12 cellular contexts compared by ENCODE assay signal in the genomic region with DNA sequence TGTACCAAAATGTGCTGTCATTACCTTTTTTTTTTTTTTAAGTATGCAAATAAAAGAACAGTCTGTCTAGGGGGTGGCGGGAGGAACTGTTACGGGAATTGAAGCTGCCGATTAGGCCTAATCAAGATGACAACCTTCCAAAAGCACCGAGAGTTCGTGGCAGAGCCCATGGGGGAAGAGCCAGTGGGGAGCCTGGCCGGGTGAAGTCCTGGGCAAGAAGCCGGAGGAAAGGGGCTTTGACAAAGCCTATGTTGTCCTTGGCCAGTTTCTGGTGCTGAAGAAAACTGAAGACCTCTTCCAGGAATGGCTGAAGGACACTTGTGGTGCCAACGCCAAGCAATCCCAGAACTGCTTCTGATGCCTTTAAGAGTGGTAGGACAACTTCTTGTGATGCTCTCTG. TPM values are rescaled to one million over a fixed set of nuclear protein-coding genes. Genes with fewer than 3 reads are reported as not detected.
DNase-seq lines count a peak whose midpoint lies in the region; ATAC-seq, FAIRE-seq and TF ChIP-seq lines count a peak whose summit lies in the region.
"Had no signal": no experiment of that assay in that cellular context is flagged by ENCODE, and none has a peak within 500 bp of the region (broad histone marks: within the 10 kb centered on the region; RNA-seq: fewer than 3 reads in every experiment).

No MANE protein-coding gene starts in this region.

- no peaks in the 10 kb centered on the region for H3K27me3 ChIP-seq in CD4-positive, alpha-beta T cell (ENCODE audit: control insufficient read depth, insufficient read depth, low read length)
- H3K27me3 ChIP-seq in keratinocyte (ENCODE audit: control insufficient read depth, extremely low read depth, insufficient read depth, low read length) (no peaks in the 10 kb centered on the region), HAP-1 (ENCODE audit: low read depth) (no peaks in the 10 kb centered on the region), Karpas-422 (ENCODE audit: low read length) (no peaks in the 10 kb centered on the region)

- no peak for DNase-seq in CD4-positive, alpha-beta T cell
- DNase-seq in astrocyte of the hippocampus (ENCODE audit: low read depth, low spot score) (peak; percentile 55), keratinocyte (ENCODE audit: low read depth, low spot score) (no peak), sciatic nerve (ENCODE audit: low spot score) (no peak), HAP-1 (ENCODE audit: low spot score in 2 of 2) (no peak), midbrain (lab: John Stamatoyannopoulos, UW) (no peak), Karpas-422 (no peak)
- no peak for DNase-seq in activated T-helper 2 cell treated with anti-CD3 and anti-CD28 coated beads, Interferon-gamma antibody, Interleukin-2, Interleukin-4, amounts not matched to agents 10 μg/mL and 5 μg/mL and 100 μg/mL, durations not matched to agents 14 hours and 24 hours and 36 hours (ENCODE audit: low spot score)
- DNase-seq: NCI-H1436; NK-92 treated with Interleukin-12 subunit alpha and Interleukin-12 subunit beta, amount 100 ng/mL, for 24 hours; T-helper 17 cell had no signal

- intact Hi-C loops in CD4-positive, alpha-beta T cell (cut with DNase I, micrococcal nuclease) = loop anchor here (5.0 kb wide), 1 partner anchor 41 kb away; a partner anchor contains a TSS
- intact Hi-C loops in sciatic nerve (cut with DNase I) = no loop called here
- intact Hi-C loops in activated T-helper 2 cell treated with anti-CD3 and anti-CD28 coated beads, Interferon-gamma antibody, Interleukin-2, Interleukin-4, amounts not matched to agents 10 μg/mL and 5 μg/mL and 100 μg/mL, durations not matched to agents 14 hours and 24 hours and 36 hours (cut with micrococcal nuclease) = loop anchor here (5.0 kb wide), 1 partner anchor 41 kb away; a partner anchor contains a TSS

- no peaks in the 10 kb centered on the region for H3K27me3 Mint-ChIP-seq in CD4-positive, alpha-beta T cell
- no peaks in the 10 kb centered on the region for H3K27me3 Mint-ChIP-seq in activated T-helper 2 cell treated with anti-CD3 and anti-CD28 coated beads, Interferon-gamma antibody, Interleukin-2, Interleukin-4, amounts not matched to agents 10 μg/mL and 5 μg/mL and 100 μg/mL, durations not matched to agents 14 hours and 24 hours and 36 hours (ENCODE audit: low read depth)
- H3K27me3 Mint-ChIP-seq: T-helper 17 cell had no signal

- peak overlapping the region; percentile 3 for H3K4me2 ChIP-seq in keratinocyte (ENCODE audit: control insufficient read depth, extremely low read depth, insufficient read depth, low read depth, low read length)
- H3K4me2 ChIP-seq in Karpas-422 (ENCODE audit: low read depth, low read length, poor library complexity, severe bottlenecking) = no peak overlapping the region

- H3K4me3 ChIP-seq in keratinocyte (ENCODE audit: control insufficient read depth in 2 of 3, extremely low read depth in 1 of 3, insufficient read depth in 2 of 3, low read depth in 1 of 3, low read length in 3 of 3) = no peak overlapping the region
- no peak overlapping the region for H3K4me3 ChIP-seq in HAP-1
- no peak overlapping the region for H3K4me3 ChIP-seq in Karpas-422 (ENCODE audit: low read length)

- H3K4me1 ChIP-seq in keratinocyte (ENCODE audit: control insufficient read depth, extremely low read depth, insufficient read depth, low read length) = peaks cover 82% of the 10 kb centered on the region
- peaks cover 3% of the 10 kb centered on the region; the same call in 1 of the 2 replicates for H3K4me1 ChIP-seq in HAP-1
- no peaks in the 10 kb centered on the region for H3K4me1 ChIP-seq in Karpas-422 (ENCODE audit: low read length)

- H3K4me1 Mint-ChIP-seq in CD4-positive, alpha-beta T cell (ENCODE audit: low read depth) = peaks cover 86% of the 10 kb centered on the region
- H3K4me1 Mint-ChIP-seq in activated T-helper 2 cell treated with anti-CD3 and anti-CD28 coated beads, Interferon-gamma antibody, Interleukin-2, Interleukin-4, amounts not matched to agents 10 μg/mL and 5 μg/mL and 100 μg/mL, durations not matched to agents 14 hours and 24 hours and 36 hours (ENCODE audit: low read depth) = peaks cover 23% of the 10 kb centered on the region

- no peaks in the 10 kb centered on the region for H3K9me2 ChIP-seq in Karpas-422 (replicated peaks; ENCODE audit: insufficient read depth, low read length)

- dilution Hi-C loops in keratinocyte (cut with MboI; ENCODE audit: extremely low pct_ligation_motif_present, low sequenced_read_pairs) = no loop called here

- H3K4me3 Mint-ChIP-seq in CD4-positive, alpha-beta T cell = no peak overlapping the region
- H3K4me3 Mint-ChIP-seq in activated T-helper 2 cell treated with anti-CD3 and anti-CD28 coated beads, Interferon-gamma antibody, Interleukin-2, Interleukin-4, amounts not matched to agents 10 μg/mL and 5 μg/mL and 100 μg/mL, durations not matched to agents 14 hours and 24 hours and 36 hours (ENCODE audit: low read depth) = no peak overlapping the region
- H3K4me3 Mint-ChIP-seq: T-helper 17 cell had no signal

- H3K36me3 Mint-ChIP-seq in CD4-positive, alpha-beta T cell (ENCODE audit: low read depth) = peaks cover 12% of the 10 kb centered on the region
- H3K36me3 Mint-ChIP-seq in activated T-helper 2 cell treated with anti-CD3 and anti-CD28 coated beads, Interferon-gamma antibody, Interleukin-2, Interleukin-4, amounts not matched to agents 10 μg/mL and 5 μg/mL and 100 μg/mL, durations not matched to agents 14 hours and 24 hours and 36 hours (ENCODE audit: low read depth) = peaks cover 4% of the 10 kb centered on the region

- CTCF ChIA-PET in CD4-positive, alpha-beta T cell (lab: Charles Lee) = no interaction called here

- no peak for ATAC-seq in CD4-positive, alpha-beta T cell (ENCODE audit: poor library complexity)
- ATAC-seq in sciatic nerve = peak; percentile 1
- ATAC-seq: T-helper 17 cell had no signal

- H4K20me1 ChIP-seq in keratinocyte (ENCODE audit: control insufficient read depth, extremely low read depth, insufficient read depth, low read length) (peaks cover 62% of the 10 kb centered on the region), Karpas-422 (ENCODE audit: insufficient read depth, low read depth, low read length) (no peaks in the 10 kb centered on the region)

- H3K27ac ChIP-seq in CD4-positive, alpha-beta T cell (ENCODE audit: low read depth, low read length) = no peak overlapping the region
- H3K27ac ChIP-seq in keratinocyte (ENCODE audit: control insufficient read depth, insufficient read depth, low read length) (peak overlapping the region; percentile 28), Karpas-422 (ENCODE audit: low read length) (no peak overlapping the region)

- H3K36me3 ChIP-seq in keratinocyte (ENCODE audit: control insufficient read depth in 2 of 2, extremely low read depth in 1 of 2, insufficient read depth in 2 of 2, low read length in 2 of 2) (peaks cover 9 to 45% of the 10 kb centered on the region in 2 experiments), HAP-1 (replicated peaks) (no peaks in the 10 kb centered on the region), Karpas-422 (ENCODE audit: insufficient read depth, low read length) (no peaks in the 10 kb centered on the region)

- no peak for TF ChIP-seq CTCF in CD4-positive, alpha-beta T cell (IDR thresholded peaks at IDR 0.05)
- TF ChIP-seq CTCF in keratinocyte (optimal IDR thresholded peaks at IDR 0.05 in 1 of 3, IDR thresholded peaks at IDR 0.05 in 1 of 3, conservative IDR thresholded peaks at IDR 0.05 in 1 of 3; ENCODE audit: extremely low read depth in 1 of 3, insufficient read depth in 2 of 3, low read length in 3 of 3) = no peak

- in situ Hi-C loops in HAP-1 (cut with MboI; ENCODE audit: low sequenced_read_pairs) = no loop called here

- no peak for FAIRE-seq in keratinocyte (lab: Jason Lieb, UNC)

- POLR2A ChIA-PET in CD4-positive, alpha-beta T cell (lab: Charles Lee) = interaction anchor here (0.6 kb wide), 2 partner anchors 19 to 1295 kb away, joined by 3 read pairs; no protein-coding TSS in a partner anchor

- H3K9me1 ChIP-seq in keratinocyte (ENCODE audit: control insufficient read depth, extremely low read depth, insufficient read depth, low read length) = peaks cover 35% of the 10 kb centered on the region

- H3K79me2 ChIP-seq in keratinocyte (ENCODE audit: control insufficient read depth, insufficient read depth, low read length) (peaks cover 100% of the 10 kb centered on the region), Karpas-422 (ENCODE audit: low read length) (no peaks in the 10 kb centered on the region)
- H3K79me2 ChIP-seq: parathyroid adenoma had no signal

- H3K27ac Mint-ChIP-seq in CD4-positive, alpha-beta T cell = peak overlapping the region; percentile 61
- H3K27ac Mint-ChIP-seq in activated T-helper 2 cell treated with anti-CD3 and anti-CD28 coated beads, Interferon-gamma antibody, Interleukin-2, Interleukin-4, amounts not matched to agents 10 μg/mL and 5 μg/mL and 100 μg/mL, durations not matched to agents 14 hours and 24 hours and 36 hours = no peak overlapping the region
- H3K27ac Mint-ChIP-seq: T-helper 17 cell had no signal

- H3K9me3 ChIP-seq in CD4-positive, alpha-beta T cell (ENCODE audit: control insufficient read depth, low read length) = no peaks in the 10 kb centered on the region
- no peaks in the 10 kb centered on the region for H3K9me3 ChIP-seq in keratinocyte (ENCODE audit: control insufficient read depth, low read depth, low read length)
- no peaks in the 10 kb centered on the region for H3K9me3 ChIP-seq in HAP-1
- H3K9me3 ChIP-seq in Karpas-422 (ENCODE audit: low read length) = no peaks in the 10 kb centered on the region

- no peaks in the 10 kb centered on the region for H3K9me3 Mint-ChIP-seq in CD4-positive, alpha-beta T cell
- no peaks in the 10 kb centered on the region for H3K9me3 Mint-ChIP-seq in activated T-helper 2 cell treated with anti-CD3 and anti-CD28 coated beads, Interferon-gamma antibody, Interleukin-2, Interleukin-4, amounts not matched to agents 10 μg/mL and 5 μg/mL and 100 μg/mL, durations not matched to agents 14 hours and 24 hours and 36 hours

- H3K9ac ChIP-seq in keratinocyte (ENCODE audit: control insufficient read depth, extremely low read depth, insufficient read depth, low read length) = no peak overlapping the region
- no peak overlapping the region for H3K9ac ChIP-seq in Karpas-422 (ENCODE audit: low read length)
- H3K9ac ChIP-seq: parathyroid adenoma had no signal

- H2AFZ ChIP-seq in keratinocyte (ENCODE audit: control insufficient read depth, low read length) = no peak overlapping the region
- H2AFZ ChIP-seq in Karpas-422 (ENCODE audit: low read length) = no peak overlapping the region
- H2AFZ ChIP-seq: parathyroid adenoma had no signal

RNA-seq across cellular contexts. Expression of a gene that starts 42.6 kb away (rescaled TPM):
- total RNA-seq in CD4-positive, alpha-beta T cell = 100 to 1,000 TPM; 128 to 143 TPM
- 394 to 1,027 TPM (median 558 TPM) in 3 replicates for polyA plus RNA-seq in keratinocyte
- polyA plus RNA-seq in keratinocyte (2011; ENCODE audit: low read depth) = 195 TPM
- 508 and 647 TPM in 2 replicates for polyA plus RNA-seq in keratinocyte (2011; cell fraction: cytosol; rRNA removed)
- polyA plus RNA-seq in keratinocyte (2011; cell fraction: nucleus; rRNA removed) = 807 and 940 TPM in 2 replicates
- polyA plus RNA-seq in keratinocyte (2012; ENCODE audit: low replicate concordance) = 200 and 858 TPM in 2 replicates
- 613 to 2,215 TPM (median 836 TPM) in 3 replicates for polyA minus RNA-seq in keratinocyte
- polyA minus RNA-seq in keratinocyte (2011; cell fraction: cytosol; rRNA and poly(A)+ RNA removed) = 1,064 TPM
- 724 and 945 TPM in 2 replicates for polyA minus RNA-seq in keratinocyte (2011; cell fraction: nucleus; rRNA and poly(A)+ RNA removed)
- 216 TPM for total RNA-seq in sciatic nerve
- 133 and 134 TPM in 2 replicates for total RNA-seq in activated T-helper 2 cell treated with anti-CD3 and anti-CD28 coated beads, Interferon-gamma antibody, Interleukin-2, Interleukin-4, amounts not matched to agents 10 μg/mL and 5 μg/mL and 100 μg/mL, durations not matched to agents 14 hours and 24 hours and 36 hours
- total RNA-seq in Karpas-422 (2014; rRNA removed; shearing (Covaris generic); ENCODE audit: low replicate concordance) = 1.1 TPM in 1 of 2 replicates, not detected in the other

Comparison
In these comparisons a context has a peak if more than half of its experiments do, and no peak if none do; other contexts are left out.
1. RNA of a gene that starts 42.6 kb away (total RNA-seq): 216 TPM in sciatic nerve (single experiment), 128 to 143 TPM in CD4-positive, alpha-beta T cell and 133 to 134 TPM in activated T-helper 2 cell treated with anti-CD3 and anti-CD28 coated beads, Interferon-gamma antibody, Interleukin-2, Interleukin-4, amounts not matched to agents 10 μg/mL and 5 μg/mL and 100 μg/mL, durations not matched to agents 14 hours and 24 hours and 36 hours; 1.1 TPM in Karpas-422; every median in the first group is over 10 times any median in the second.